In genomic region chr7:149209518-149210269, GRCh38 we compare ENCODE assay signal across 1 cellular context.
TF ChIP-seq lines count a peak whose summit lies in the region.

No MANE protein-coding gene starts in this region.

TF ChIP-seq in endothelial cell of umbilical vein, 7 proteins besides CTCF, POLR2A, EP300 and RAD21:
- TF ChIP-seq JUN (IDR thresholded peaks at IDR 0.05; ENCODE audit: borderline replicate concordance, insufficient read depth, insufficient read length, low read depth): peak; percentile 47
- TF ChIP-seq GATA2 (IDR thresholded peaks at IDR 0.05; ENCODE audit: insufficient read depth, insufficient read length, low read depth, low read length): no peak
- peak; percentile 76 for TF ChIP-seq FOS (IDR thresholded peaks at IDR 0.05; ENCODE audit: borderline replicate concordance, insufficient read depth, low read length)
